ENCODE assay signal across 8 cellular contexts in the genomic region with DNA sequence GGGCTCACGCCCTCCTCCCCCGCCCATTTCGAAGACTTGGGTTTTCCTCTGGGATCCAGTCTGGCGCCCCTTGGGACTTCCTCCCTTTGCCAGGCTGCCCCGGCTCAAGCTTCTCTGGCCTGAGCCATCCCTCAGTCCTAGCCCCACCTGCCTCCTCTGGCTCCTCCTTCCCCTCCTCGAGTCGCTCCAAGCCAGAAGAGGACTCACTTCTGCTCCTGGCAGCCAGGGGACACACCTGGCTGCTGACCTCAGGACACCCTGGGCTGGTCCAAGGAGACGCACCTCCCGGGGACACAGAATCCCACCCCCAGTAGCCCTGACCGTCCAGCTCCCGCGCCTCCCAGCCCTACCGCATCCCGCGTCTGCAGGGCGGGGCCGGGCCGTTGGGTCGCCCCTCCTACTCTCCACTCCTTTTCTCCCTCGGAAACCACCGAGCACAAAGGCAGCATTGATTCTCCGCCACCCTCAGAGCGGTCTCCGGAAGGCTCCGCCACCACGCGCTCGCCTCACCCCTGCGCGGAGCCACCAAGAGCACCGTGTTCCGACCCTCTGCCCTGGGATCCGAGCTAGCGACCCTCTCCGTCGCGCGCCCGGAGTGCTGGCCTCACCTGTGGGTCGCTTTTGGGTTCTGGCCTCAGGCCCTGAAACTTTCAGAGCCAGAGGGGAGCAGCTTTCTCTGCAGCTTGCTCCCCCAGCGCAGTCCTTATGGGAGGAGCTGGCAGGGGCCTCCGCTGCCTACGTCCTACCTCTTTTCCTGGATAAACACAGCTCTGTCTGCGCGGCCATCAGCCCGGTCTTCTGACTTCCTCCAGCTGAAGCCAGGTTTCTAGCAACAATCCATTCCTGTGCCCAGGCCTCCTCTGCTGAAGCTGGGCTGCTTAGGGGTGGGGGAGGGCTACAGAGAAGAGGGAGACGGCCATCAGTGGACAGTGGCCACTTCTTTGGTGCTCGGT. TPM values are rescaled to one million over a fixed set of nuclear protein-coding genes. Genes with fewer than 3 reads are reported as not detected.
DNase-seq lines count a peak whose midpoint lies in the region; ATAC-seq and TF ChIP-seq lines count a peak whose summit lies in the region.

A gene (minus strand): TSS at position 364 of the 953 bp plus-strand sequence. CDS start 831 bp downstream, outside the sequence.

- peaks cover 14% of the 10 kb centered on the region for H3K36me3 Mint-ChIP-seq in activated CD8-positive, alpha-beta T cell treated with anti-CD3 and anti-CD28 coated beads for 36 hours (ENCODE audit: low read depth)

- CTCF ChIA-PET in activated CD8-positive, alpha-beta T cell treated with anti-CD3 and anti-CD28 coated beads for 36 hours (lab: Charles Lee): interaction anchor here (1.0 to 1.5 kb wide), 2 partner anchors 9 to 119 kb away, joined by 4 read pairs; a partner anchor contains a TSS

- no peak for TF ChIP-seq CTCF in activated CD8-positive, alpha-beta T cell treated with anti-CD3 and anti-CD28 coated beads for 36 hours (IDR thresholded peaks at IDR 0.05)

- POLR2A ChIA-PET in activated CD8-positive, alpha-beta T cell treated with anti-CD3 and anti-CD28 coated beads for 36 hours (lab: Charles Lee): interaction anchor here (0.6 to 3.0 kb wide), 11 partner anchors 8 to 312 kb away, joined by 3 to 9 read pairs (median 3); a partner anchor contains a TSS

- no peaks in the 10 kb centered on the region for H3K9me3 ChIP-seq in ES-I3 (ENCODE audit: control insufficient read depth, insufficient read depth, low read length)

- no peaks in the 10 kb centered on the region for H3K9me3 Mint-ChIP-seq in activated CD8-positive, alpha-beta T cell treated with anti-CD3 and anti-CD28 coated beads for 36 hours

- H3K4me1 ChIP-seq in ES-I3 (ENCODE audit: insufficient read depth, low read length): peaks cover 17% of the 10 kb centered on the region

- H3K4me3 Mint-ChIP-seq in activated CD8-positive, alpha-beta T cell treated with anti-CD3 and anti-CD28 coated beads for 36 hours: peak within 1 kb of the TSS; percentile 80

- peak within 1 kb of the TSS; percentile 84 for H3K27ac Mint-ChIP-seq in activated CD8-positive, alpha-beta T cell treated with anti-CD3 and anti-CD28 coated beads for 36 hours

- DNase-seq in NCI-H1436 treated with DMSO at 0.1 percent for 48 hours (lab: John Stamatoyannopoulos, UW) (peak; percentile 50), midbrain (lab: John Stamatoyannopoulos, UW) (peak; percentile 85), NOMO-1 (lab: John Stamatoyannopoulos, UW; ENCODE audit: unreplicated experiment in 2 of 2) (no peak)
- peak; percentile 79 for DNase-seq in activated CD8-positive, alpha-beta T cell treated with anti-CD3 and anti-CD28 coated beads for 36 hours
- DNase-seq in effector CD4-positive, alpha-beta T cell: peak; percentile 56
- peak; percentile 58 to 63 for DNase-seq in stimulated activated CD8-positive, alpha-beta memory T cell treated with anti-CD3 and anti-CD28 coated beads, Interleukin-2, amount 100 ng/mL, for 48 hours (ENCODE audit: low read depth in 2 of 2)

- peak; percentile 69 for ATAC-seq in activated CD8-positive, alpha-beta T cell treated with anti-CD3 and anti-CD28 coated beads for 36 hours
- no peak for ATAC-seq in HG03571 (IDR thresholded peaks at IDR 0.05; ENCODE audit: unreplicated experiment)

- H3K4me1 Mint-ChIP-seq in activated CD8-positive, alpha-beta T cell treated with anti-CD3 and anti-CD28 coated beads for 36 hours (ENCODE audit: low read depth): peaks cover 35% of the 10 kb centered on the region

- peak within 1 kb of the TSS; percentile 63 for H3K9ac ChIP-seq in ES-I3 (ENCODE audit: low read depth, low read length)

- intact Hi-C loops in activated CD8-positive, alpha-beta T cell treated with anti-CD3 and anti-CD28 coated beads for 36 hours (cut with micrococcal nuclease): loop anchor here (5.0 to 10.0 kb wide), 2 partner anchors 77 to 245 kb away; a partner anchor contains a TSS

- no peaks in the 10 kb centered on the region for H3K36me3 ChIP-seq in ES-I3 (ENCODE audit: insufficient read depth, low read length)

- H3K27me3 Mint-ChIP-seq in activated CD8-positive, alpha-beta T cell treated with anti-CD3 and anti-CD28 coated beads for 36 hours: no peaks in the 10 kb centered on the region

RNA-seq across cellular contexts. Expression of the gene that starts here (rescaled TPM):
- total RNA-seq in activated CD8-positive, alpha-beta T cell treated with anti-CD3 and anti-CD28 coated beads for 36 hours: 1 to 10 TPM; 1.3 to 1.6 TPM

Comparison
In these comparisons a context has a peak if more than half of its experiments do, and no peak if none do; other contexts are left out.
1. DNase-seq: peak in NCI-H1436 treated with DMSO at 0.1 percent for 48 hours (single experiment), activated CD8-positive, alpha-beta T cell treated with anti-CD3 and anti-CD28 coated beads for 36 hours (single experiment), effector CD4-positive, alpha-beta T cell (single experiment), midbrain (single experiment) and stimulated activated CD8-positive, alpha-beta memory T cell treated with anti-CD3 and anti-CD28 coated beads, Interleukin-2, amount 100 ng/mL, for 48 hours (2 of 2); none in NOMO-1 (0 of 2).